1 cellular context compared by ENCODE assay signal in the genomic region with DNA sequence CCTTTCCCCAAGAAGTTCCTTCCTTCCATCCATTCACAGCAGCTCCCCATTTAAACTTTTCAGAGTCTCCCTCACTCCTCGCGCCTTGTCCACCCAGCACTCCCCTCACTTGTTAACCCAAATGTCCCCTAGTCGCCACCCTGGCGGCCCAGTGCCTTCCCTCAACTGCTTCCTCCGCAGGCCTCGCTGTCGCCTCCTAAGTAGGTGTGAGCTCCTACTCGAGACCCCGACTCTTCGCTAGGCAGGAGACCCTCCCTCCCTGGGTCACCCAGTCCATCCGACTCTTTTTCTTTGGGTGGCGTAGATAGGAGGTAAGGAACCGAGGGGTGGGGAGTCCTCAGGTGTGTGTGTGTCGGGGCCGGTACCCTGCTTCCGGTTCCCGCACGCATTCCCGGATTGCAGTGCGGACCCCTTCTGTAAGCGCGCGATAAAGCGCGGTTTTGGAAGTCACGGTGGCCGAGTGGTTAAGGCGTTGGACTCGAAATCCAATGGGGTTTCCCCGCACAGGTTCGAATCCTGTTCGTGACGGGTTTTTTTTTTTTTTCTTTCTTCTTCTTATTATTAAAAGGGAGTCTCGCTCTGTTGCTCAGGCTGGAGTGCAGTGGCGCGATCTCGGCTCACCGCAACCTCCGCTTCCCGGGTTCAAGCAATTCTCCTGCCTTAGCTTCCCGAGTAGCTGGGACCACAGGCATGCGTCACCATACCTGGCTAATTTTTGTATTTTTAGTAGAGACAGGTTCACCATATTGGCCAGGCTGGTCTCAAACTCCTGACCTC.
TF ChIP-seq lines count a peak whose summit lies in the region.

No MANE protein-coding gene starts in this region.

TF ChIP-seq in endothelial cell of umbilical vein, 7 proteins besides CTCF, POLR2A, EP300 and RAD21:
- TF ChIP-seq EZH2 (IDR thresholded peaks at IDR 0.05; ENCODE audit: borderline replicate concordance, low read depth, low read length, severe bottlenecking) (no peak), MYC (IDR thresholded peaks at IDR 0.05; ENCODE audit: low read depth, low read length) (peak; percentile 32), MAX (IDR thresholded peaks at IDR 0.05; ENCODE audit: insufficient read depth, insufficient read length) (no peak)
